ENCODE assay signal across 8 cellular contexts in genomic region chr7:40134428-40135423, GRCh38.
DNase-seq lines count a peak whose midpoint lies in the region; ATAC-seq and TF ChIP-seq lines count a peak whose summit lies in the region.

TSS of gene MPLKIP (minus strand) at chr7:40134622. CDS start at chr7:40134567, 55 bp downstream.
TSS of gene SUGCT (plus strand) at chr7:40135005.

- in situ Hi-C loops in GM18951 (cut with MboI; ENCODE audit: low sequenced_read_pairs, unreplicated experiment) = no loop called here

- ATAC-seq in HG03175 (IDR thresholded peaks at IDR 0.05; ENCODE audit: unreplicated experiment) = peak; percentile 89

- H3K4me3 ChIP-seq in AG10803 (ENCODE audit: low read length) = peak within 1 kb of the TSS; percentile 75

- peak; percentile 51 for TF ChIP-seq CTCF in AG10803 (conservative IDR thresholded peaks at IDR 0.05; ENCODE audit: low read length)

- TF ChIP-seq POLR2A in GM18951 (IDR thresholded peaks at IDR 0.05; ENCODE audit: extremely low read depth, insufficient read depth, insufficient read length) = peak; percentile 76

- DNase-seq in AG10803 (ENCODE audit: low read depth) = peak; percentile 86
- DNase-seq in NCI-H2227 (lab: John Stamatoyannopoulos, UW; ENCODE audit: unreplicated experiment) = peak; percentile 89
- peak; percentile 74 to 92 (median 81) for DNase-seq in activated CD4-positive, CD25-positive, alpha-beta regulatory T cell (lab: John Stamatoyannopoulos, UW)
- peak; percentile 87 for DNase-seq in central memory CD4-positive, alpha-beta T cell
- DNase-seq in islet precursor cell = peak; percentile 90
- peak; percentile 81 for DNase-seq in stimulated activated CD4-positive, alpha-beta T cell treated with anti-CD3 and anti-CD28 coated beads, Interleukin-12 subunit alpha, Interleukin-12 subunit beta, amount 100 ng/mL, for 4 hours

Comparison
In these comparisons a context has a peak if more than half of its experiments do, and no peak if none do; other contexts are left out.
1. Peak in every context shown above with its lines: DNase-seq, ATAC-seq and H3K4me3 ChIP-seq.